In the genomic region with DNA sequence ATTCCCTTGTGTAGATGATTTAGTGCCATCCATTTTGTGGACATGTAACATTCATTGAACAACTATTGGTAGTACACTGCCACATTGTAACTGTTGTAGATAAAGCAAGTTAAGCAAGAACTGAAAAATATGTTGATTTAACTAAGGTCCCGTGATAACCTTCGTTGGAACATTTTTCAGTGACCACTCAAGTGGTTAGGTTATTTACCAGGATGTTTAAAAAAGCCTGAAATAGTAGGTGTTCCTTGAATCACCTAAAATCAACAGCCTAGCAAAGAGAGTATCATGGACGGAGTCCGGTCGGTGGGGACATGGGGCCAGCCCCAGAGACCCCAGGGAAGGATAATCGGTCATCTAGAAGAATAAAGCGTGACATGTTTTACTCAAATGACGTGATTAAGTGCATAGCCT, we compare ENCODE assay signal across 8 cellular contexts. TPM values are rescaled to one million over a fixed set of nuclear protein-coding genes. Genes with fewer than 3 reads are reported as not detected.
DNase-seq lines count a peak whose midpoint lies in the region; ATAC-seq and TF ChIP-seq lines count a peak whose summit lies in the region.

No MANE protein-coding gene starts in this region.

- peak overlapping the region; percentile 64 for H3K27ac ChIP-seq in ACC112 (ENCODE audit: low read depth, low read length)
- H3K27ac ChIP-seq in HUES6 (ENCODE audit: low read depth, low read length), result no peak overlapping the region
- H3K27ac ChIP-seq in breast epithelium, result peak overlapping the region; percentile 94 to 97
- H3K27ac ChIP-seq in muscle layer of colon (ENCODE audit: low read depth, low read length), result peak overlapping the region; percentile 99
- no peak overlapping the region for H3K27ac ChIP-seq in WERI-Rb-1

- intact Hi-C loops in breast epithelium (cut with DNase I; ENCODE audit: low total_unique reads), result loop anchor here (5.0 kb wide), 1 partner anchor 60 kb away; a partner anchor contains a TSS

- TF ChIP-seq CTCF in breast epithelium (IDR thresholded peaks at IDR 0.05), result no peak
- TF ChIP-seq CTCF in WERI-Rb-1 (IDR thresholded peaks at IDR 0.05; ENCODE audit: low read depth, low read length), result no peak

- H3K9ac ChIP-seq in HUES6 (ENCODE audit: low read length) (peak overlapping the region; percentile 97), muscle layer of colon (ENCODE audit: low read length) (peak overlapping the region; percentile 63)

- ATAC-seq in GM19328 (IDR thresholded peaks at IDR 0.05; ENCODE audit: unreplicated experiment), result no peak

- H3K4me3 ChIP-seq in ACC112 (ENCODE audit: low read depth, low read length) (peak overlapping the region; percentile 98), HUES6 (ENCODE audit: low read depth, low read length) (peak overlapping the region; percentile 80), breast epithelium (peak overlapping the region; percentile 72 to 98 (median 93)), muscle layer of colon (ENCODE audit: low read depth in 1 of 2, low read length in 2 of 2) (peak overlapping the region; percentile 26 to 73), WERI-Rb-1 (ENCODE audit: low read depth, low read length) (no peak overlapping the region)

- peak overlapping the region; percentile 8 for H2AFZ ChIP-seq in ACC112 (ENCODE audit: low read length, unreplicated experiment)

- H3K9me3 ChIP-seq in HUES6 (ENCODE audit: control insufficient read depth, insufficient read depth, low read depth, low read length) (no peaks in the 10 kb centered on the region), breast epithelium (no peaks in the 10 kb centered on the region), muscle layer of colon (ENCODE audit: low read length) (no peaks in the 10 kb centered on the region), WERI-Rb-1 (ENCODE audit: severe bottlenecking) (no peaks in the 10 kb centered on the region)

- H3K79me2 ChIP-seq in ACC112 (ENCODE audit: control insufficient read depth, insufficient read depth, low read length, unreplicated experiment), result peaks cover 74% of the 10 kb centered on the region

- no peak for DNase-seq in breast epithelium (ENCODE audit: low spot score in 2 of 2)
- DNase-seq in activated gamma-delta T cell (lab: John Stamatoyannopoulos, UW), result no peak
- no peak for DNase-seq in stimulated activated CD4-positive, alpha-beta T cell treated with anti-CD3 and anti-CD28 coated beads, Interleukin-2, amount 100 ng/mL, for 24 hours
- DNase-seq in WERI-Rb-1, result no peak

- H3K4me1 ChIP-seq in ACC112 (ENCODE audit: control insufficient read depth, insufficient read depth, low read length, unreplicated experiment), result peaks cover 45% of the 10 kb centered on the region
- peaks cover 21% of the 10 kb centered on the region for H3K4me1 ChIP-seq in HUES6 (ENCODE audit: control insufficient read depth, insufficient read depth, low read length)
- peaks cover 0 to 8% of the 10 kb centered on the region in 2 donors for H3K4me1 ChIP-seq in breast epithelium
- H3K4me1 ChIP-seq in muscle layer of colon (ENCODE audit: insufficient read depth, low read length), result peaks cover 46% of the 10 kb centered on the region

- H3K36me3 ChIP-seq in ACC112 (ENCODE audit: insufficient read depth, low read length) (0 out of 2 replicates have a peak, but pooled peaks cover 3% of the 10 kb centered on the region), HUES6 (ENCODE audit: control insufficient read depth, insufficient read depth, low read length) (0 out of 2 replicates have a peak, but pooled peaks cover 2% of the 10 kb centered on the region), breast epithelium (no peaks in the 10 kb centered on the region), muscle layer of colon (ENCODE audit: insufficient read depth, low read length) (no peaks in the 10 kb centered on the region), WERI-Rb-1 (peaks cover 6% of the 10 kb centered on the region)

- H3K27me3 ChIP-seq in ACC112 (ENCODE audit: insufficient read depth, low read length), result no peaks in the 10 kb centered on the region
- H3K27me3 ChIP-seq in HUES6 (ENCODE audit: control insufficient read depth, insufficient read depth, low read length), result no peaks in the 10 kb centered on the region
- H3K27me3 ChIP-seq in breast epithelium, result no peaks in the 10 kb centered on the region
- H3K27me3 ChIP-seq in muscle layer of colon (ENCODE audit: control insufficient read depth in 1 of 2, insufficient read depth in 2 of 2, low read length in 2 of 2), result no peaks in the 10 kb centered on the region
- no peaks in the 10 kb centered on the region for H3K27me3 ChIP-seq in WERI-Rb-1 (ENCODE audit: insufficient read depth, low read depth, severe bottlenecking)

- no peak for TF ChIP-seq POLR2A in breast epithelium (IDR thresholded peaks at IDR 0.05)

RNA-seq across cellular contexts. Expression of a gene that starts 2.6 kb away (rescaled TPM):
- 10 to 100 TPM; 50.2 to 74.8 (median 73.4) TPM for total RNA-seq in breast epithelium

Comparison
In these comparisons a context has a peak if more than half of its experiments do, and no peak if none do; other contexts are left out.
1. H3K27ac ChIP-seq: peak in ACC112 (single experiment), breast epithelium (2 of 2) and muscle layer of colon (single experiment); none in HUES6 (single experiment) and WERI-Rb-1 (single experiment).